8 cellular contexts compared by ENCODE assay signal in the genomic region with DNA sequence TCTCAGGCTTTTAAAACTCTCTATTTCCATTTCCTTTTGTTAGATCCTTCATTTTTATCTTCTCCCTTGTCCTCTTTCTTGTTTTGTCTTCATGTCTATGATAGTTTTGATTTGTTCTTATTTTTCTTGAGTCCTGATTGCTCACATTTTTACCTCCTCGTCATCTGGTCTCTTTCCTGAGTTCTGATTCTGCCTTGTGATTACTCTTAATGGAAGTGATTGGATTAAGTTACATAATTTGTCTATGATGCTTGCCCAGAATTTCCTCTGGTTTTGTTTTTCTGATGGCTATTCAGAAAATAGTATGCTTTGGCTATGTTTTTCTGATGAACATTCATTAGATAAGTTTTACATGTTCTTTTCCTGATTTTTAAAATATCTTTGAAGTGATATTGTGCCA.
"Had no signal": no experiment of that assay in that cellular context is flagged by ENCODE, and none has a peak within 500 bp of the region (broad histone marks: within the 10 kb centered on the region; RNA-seq: fewer than 3 reads in every experiment).

No MANE protein-coding gene starts in this region.

- DNase-seq: GM23248, GOT3, H9, HCEC 1CT, HFFc6, KBM-7 had no signal

- FAIRE-seq: HepG2 had no signal

- H3K27ac ChIP-seq: GM23248, HL-60 had no signal

- H2AFZ ChIP-seq: GM23248 had no signal

- H3K9ac ChIP-seq: GM23248 had no signal

- H3K4me3 ChIP-seq: GM23248 had no signal

- ATAC-seq: HepG2 had no signal
